8 cellular contexts compared by ENCODE assay signal in the genomic region with DNA sequence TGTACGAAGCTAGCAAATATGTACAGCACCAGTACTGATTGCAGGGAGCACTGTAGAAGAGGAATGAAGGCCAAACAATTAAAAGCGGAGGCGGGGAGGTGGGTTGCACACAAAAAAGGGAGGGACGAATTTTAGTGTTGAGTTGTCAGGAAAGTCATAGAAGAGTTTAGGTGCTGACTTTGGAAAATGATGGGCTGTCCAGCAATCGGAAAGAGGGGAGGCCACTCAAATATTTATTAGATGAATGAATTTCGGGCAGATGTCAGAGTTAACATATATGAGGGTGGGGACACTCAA. TPM values are rescaled to one million over a fixed set of nuclear protein-coding genes. Genes with fewer than 3 reads are reported as not detected.
A peak's percentile ranks its signal among the peaks of the same experiment; 100 is the strongest.
DNase-seq lines count a peak whose midpoint lies in the region; ATAC-seq, FAIRE-seq and TF ChIP-seq lines count a peak whose summit lies in the region.

No MANE protein-coding gene starts in this region.

- H2AFZ ChIP-seq in endothelial cell of umbilical vein (ENCODE audit: low read depth, low read length): peak overlapping the region; percentile 46

- H3K79me2 ChIP-seq in endothelial cell of umbilical vein (ENCODE audit: control insufficient read depth, insufficient read depth, low read length): peaks cover 40% of the 10 kb centered on the region

- H3K27me3 Mint-ChIP-seq in CD4-positive, alpha-beta memory T cell: no peaks in the 10 kb centered on the region

- peaks cover 0 to 5% (median 0%) of the 10 kb centered on the region in 8 donors for H3K9me3 Mint-ChIP-seq in CD4-positive, alpha-beta memory T cell

- no peak for FAIRE-seq in endothelial cell of umbilical vein (lab: Jason Lieb, UNC)

- CTCF ChIA-PET in CD4-positive, alpha-beta memory T cell (lab: Charles Lee; ENCODE audit: partially characterized antibody): interaction anchor here (1.0 to 1.6 kb wide), 2 partner anchors 56 to 134 kb away, joined by 4 to 12 read pairs; a partner anchor contains a TSS
- CTCF ChIA-PET in Panc1 (lab: Charles Lee): no interaction called here
- CTCF ChIA-PET in endothelial cell of umbilical vein (lab: Charles Lee): interaction anchor here (1.8 kb wide), 1 partner anchor 56 kb away, joined by 11 read pairs; a partner anchor contains a TSS

- peak overlapping the region; percentile 96 to 100 (median 99) for H3K27ac Mint-ChIP-seq in CD4-positive, alpha-beta memory T cell

- peak overlapping the region; percentile 92 for H3K9ac ChIP-seq in endothelial cell of umbilical vein (replicated peaks; ENCODE audit: extremely low read depth, insufficient read depth, low read length)

- no peaks in the 10 kb centered on the region for H4K20me1 ChIP-seq in endothelial cell of umbilical vein (replicated peaks; ENCODE audit: control insufficient read depth, extremely low read depth, insufficient read depth, low read length)

- TF ChIP-seq POLR2A in endothelial cell of umbilical vein (IDR thresholded peaks at IDR 0.05; ENCODE audit: low read depth, low read length): no peak

- DNase-seq in CD4-positive, alpha-beta memory T cell: no peak
- DNase-seq in Panc1 (ENCODE audit: low read depth, low spot score): no peak
- no peak for DNase-seq in endothelial cell of umbilical vein (ENCODE audit: low read depth, low spot score)
- DNase-seq in T1000 (lab: John Stamatoyannopoulos, UW): no peak

- no TSS peak for BruUV-seq in Panc1 (replicated peaks; lab: Mats Ljungman, UMichigan)
- TSS peak; percentile 83 for BruUV-seq in endothelial cell of umbilical vein (replicated peaks; lab: Mats Ljungman, UMichigan)

- POLR2A ChIA-PET in CD4-positive, alpha-beta memory T cell (lab: Charles Lee; ENCODE audit: partially characterized antibody): interaction anchor here (0.7 to 3.9 kb wide), 12 partner anchors 11 to 726 kb away, joined by 3 to 100 read pairs (median 5); a partner anchor contains a TSS
- POLR2A ChIA-PET in Panc1 (lab: Charles Lee) (interaction anchor here (1.3 kb wide), 1 partner anchor 55 kb away, joined by 4 read pairs; a partner anchor contains a TSS), endothelial cell of umbilical vein (lab: Charles Lee) (interaction anchor here (1.0 to 1.6 kb wide), 4 partner anchors 11 to 86 kb away, joined by 3 to 13 read pairs (median 4); a partner anchor contains a TSS)

- H3K4me2 ChIP-seq in endothelial cell of umbilical vein (ENCODE audit: insufficient read depth, low read length): peak overlapping the region; percentile 98

- dilution Hi-C loops in endothelial cell of umbilical vein (cut with MboI; ENCODE audit: extremely low pct_ligation_motif_present, low sequenced_read_pairs): no loop called here

- H3K4me3 Mint-ChIP-seq in CD4-positive, alpha-beta memory T cell: peak overlapping the region; percentile 90 to 99 (median 95)

- H3K4me3 ChIP-seq in CD4-positive, alpha-beta memory T cell (ENCODE audit: low read length in 2 of 2): peak overlapping the region; percentile 15 to 89
- H3K4me3 ChIP-seq in Panc1 (ENCODE audit: low read depth in 2 of 2, low read length in 2 of 2) (peak overlapping the region; percentile 92 to 97), endothelial cell of umbilical vein (replicated peaks in 1 of 3; ENCODE audit: insufficient read depth in 1 of 3, low read depth in 1 of 3, low read length in 3 of 3) (peak overlapping the region in 2 of 3 experiments; percentile 83), neutrophil (ENCODE audit: low read depth in 1 of 2, low read length in 1 of 2) (peak overlapping the region; percentile 78 to 80)

- H3K36me3 ChIP-seq in CD4-positive, alpha-beta memory T cell (ENCODE audit: insufficient read depth, low read length): no peaks in the 10 kb centered on the region
- H3K36me3 ChIP-seq in Panc1 (ENCODE audit: control insufficient read depth, insufficient read depth, low read length): no peaks in the 10 kb centered on the region; the same call in none of the 2 replicates
- no peaks in the 10 kb centered on the region for H3K36me3 ChIP-seq in endothelial cell of umbilical vein (ENCODE audit: control insufficient read depth in 2 of 2, extremely low read depth in 1 of 2, insufficient read depth in 2 of 2, low read length in 2 of 2)
- no peaks in the 10 kb centered on the region for H3K36me3 ChIP-seq in neutrophil

- peaks cover 40% of the 10 kb centered on the region for H3K4me1 ChIP-seq in CD4-positive, alpha-beta memory T cell (ENCODE audit: insufficient read depth, low read length)
- peaks cover 9% of the 10 kb centered on the region; the same call in 1 of the 2 replicates for H3K4me1 ChIP-seq in Panc1 (ENCODE audit: control insufficient read depth, insufficient read depth, low read length)
- peaks cover 11% of the 10 kb centered on the region for H3K4me1 ChIP-seq in endothelial cell of umbilical vein (ENCODE audit: control insufficient read depth, extremely low read depth, insufficient read depth, low read length)
- H3K4me1 ChIP-seq in neutrophil (ENCODE audit: control insufficient read depth in 1 of 2, insufficient read depth in 1 of 2, low read depth in 1 of 2, low read length in 1 of 2): peaks cover 13 to 24% of the 10 kb centered on the region in 2 experiments

- intact Hi-C loops in CD4-positive, alpha-beta memory T cell (cut with micrococcal nuclease): no loop called here
- intact Hi-C loops in Panc1 (cut with micrococcal nuclease; ENCODE audit: unreplicated experiment): no loop called here
- intact Hi-C loops in endothelial cell of umbilical vein (cut with micrococcal nuclease): loop anchor here (2.0 to 10.0 kb wide), 3 partner anchors 134 to 1860 kb away; a partner anchor contains a TSS

- no peaks in the 10 kb centered on the region for H3K27me3 ChIP-seq in CD4-positive, alpha-beta memory T cell (ENCODE audit: insufficient read depth, low read length)
- H3K27me3 ChIP-seq in Panc1 (ENCODE audit: control insufficient read depth, insufficient read depth, low read length) (no peaks in the 10 kb centered on the region), endothelial cell of umbilical vein (ENCODE audit: control insufficient read depth in 2 of 2, insufficient read depth in 2 of 2, low read length in 2 of 2) (no peaks in the 10 kb centered on the region), neutrophil (peaks cover 38% of the 10 kb centered on the region)

- H3K36me3 Mint-ChIP-seq in CD4-positive, alpha-beta memory T cell: peaks cover 3 to 20% of the 10 kb centered on the region in 2 donors

- ATAC-seq in Panc1 (no peak), HG03439 (IDR thresholded peaks at IDR 0.05; ENCODE audit: unreplicated experiment) (no peak), HG03025 (IDR thresholded peaks at IDR 0.05; ENCODE audit: low FRiP score, unreplicated experiment) (no peak), HG02759 (IDR thresholded peaks at IDR 0.05; ENCODE audit: unreplicated experiment) (no peak)

- peak overlapping the region; percentile 92 for H3K27ac ChIP-seq in CD4-positive, alpha-beta memory T cell (ENCODE audit: low read depth, low read length)
- peak overlapping the region; percentile 97 for H3K27ac ChIP-seq in Panc1 (ENCODE audit: low read length)
- peak overlapping the region; percentile 83 for H3K27ac ChIP-seq in endothelial cell of umbilical vein (ENCODE audit: insufficient read depth, low read depth, low read length)
- no peak overlapping the region for H3K27ac ChIP-seq in neutrophil

- no peaks in the 10 kb centered on the region for H3K9me1 ChIP-seq in endothelial cell of umbilical vein (replicated peaks; ENCODE audit: control insufficient read depth, extremely low read depth, insufficient read depth, low read length)

- H3K4me1 Mint-ChIP-seq in CD4-positive, alpha-beta memory T cell: peaks cover 22 to 48% (median 38%) of the 10 kb centered on the region in 4 donors

- in situ Hi-C loops in Panc1 (cut with HindIII; ENCODE audit: low pct_unique_long_range_greater_than_20kb, low sequenced_read_pairs): no loop called here

- no peaks in the 10 kb centered on the region for H3K9me3 ChIP-seq in CD4-positive, alpha-beta memory T cell (ENCODE audit: control insufficient read depth in 1 of 2, low read length in 2 of 2)
- H3K9me3 ChIP-seq in Panc1 (ENCODE audit: control insufficient read depth, insufficient read depth, low read depth, low read length): no peaks in the 10 kb centered on the region
- no peaks in the 10 kb centered on the region for H3K9me3 ChIP-seq in endothelial cell of umbilical vein (replicated peaks; ENCODE audit: control insufficient read depth, insufficient read depth, low read length)
- no peaks in the 10 kb centered on the region for H3K9me3 ChIP-seq in neutrophil

- TF ChIP-seq CTCF in Panc1 (IDR thresholded peaks at IDR 0.05) (no peak), endothelial cell of umbilical vein (IDR thresholded peaks at IDR 0.05; ENCODE audit: extremely low read depth in 1 of 2, insufficient read depth in 1 of 2, low read depth in 1 of 2, low read length in 2 of 2) (no peak), neutrophil (IDR thresholded peaks at IDR 0.05) (no peak)

TF ChIP-seq in endothelial cell of umbilical vein, 7 proteins besides CTCF, POLR2A, EP300 and RAD21 (continues in another document):
- no peak for TF ChIP-seq GATA2 (IDR thresholded peaks at IDR 0.05; ENCODE audit: insufficient read depth, insufficient read length, low read depth, low read length)

RNA-seq across cellular contexts. Expression of a gene that starts 0.5 kb away (rescaled TPM):
- 10 to 100 TPM; 29.1 to 34.0 TPM for total RNA-seq in CD4-positive, alpha-beta memory T cell
- polyA plus RNA-seq in CD4-positive, alpha-beta memory T cell: 10 to 100 TPM; 12.9 to 16.7 TPM
- 20.7 TPM for total RNA-seq in Panc1 (2021; ENCODE audit: unreplicated experiment)
- polyA plus RNA-seq in Panc1 (2012; ENCODE audit: insufficient read length): 9.6 TPM
- total RNA-seq in endothelial cell of umbilical vein: 17.3 and 17.6 TPM in 2 replicates
- polyA plus RNA-seq in endothelial cell of umbilical vein: 4.6 and 4.9 TPM in 2 replicates
- 5.2 and 7.1 TPM in 2 replicates for polyA plus RNA-seq in endothelial cell of umbilical vein (2011; cell fraction: cytosol; rRNA removed)
- polyA plus RNA-seq in endothelial cell of umbilical vein (2011; cell fraction: nucleus; rRNA removed): 9.4 and 9.7 TPM in 2 replicates
- 8.9 and 11.5 TPM in 2 replicates for polyA plus RNA-seq in endothelial cell of umbilical vein (2012)
- 9.7 and 10.5 TPM in 2 replicates for polyA minus RNA-seq in endothelial cell of umbilical vein
- polyA minus RNA-seq in endothelial cell of umbilical vein (2011; cell fraction: cytosol; rRNA and poly(A)+ RNA removed): 19.6 TPM
- polyA minus RNA-seq in endothelial cell of umbilical vein (2011; cell fraction: nucleus; rRNA and poly(A)+ RNA removed): 24.7 and 29.6 TPM in 2 replicates

RNA-seq across cellular contexts. Expression of a gene that starts 56.0 kb away (rescaled TPM):
- total RNA-seq in CD4-positive, alpha-beta memory T cell: 1 to 10 TPM; 2.0 to 2.9 TPM
- 1 to 10 TPM; 1.3 to 1.9 TPM for polyA plus RNA-seq in CD4-positive, alpha-beta memory T cell
- 4.7 TPM for total RNA-seq in Panc1 (2021; ENCODE audit: unreplicated experiment)
- 5.3 TPM for polyA plus RNA-seq in Panc1 (2012; ENCODE audit: insufficient read length)
- total RNA-seq in endothelial cell of umbilical vein: 2.6 and 3.2 TPM in 2 replicates
- 1.7 and 2.0 TPM in 2 replicates for polyA plus RNA-seq in endothelial cell of umbilical vein
- 1.4 and 1.6 TPM in 2 replicates for polyA plus RNA-seq in endothelial cell of umbilical vein (2011; cell fraction: cytosol; rRNA removed)
- polyA plus RNA-seq in endothelial cell of umbilical vein (2011; cell fraction: nucleus; rRNA removed): 1.9 and 2.2 TPM in 2 replicates
- 1.2 and 1.3 TPM in 2 replicates for polyA plus RNA-seq in endothelial cell of umbilical vein (2012)
- polyA minus RNA-seq in endothelial cell of umbilical vein: 2.5 and 3.7 TPM in 2 replicates
- 23.0 TPM for polyA minus RNA-seq in endothelial cell of umbilical vein (2011; cell fraction: cytosol; rRNA and poly(A)+ RNA removed)
- 2.8 and 3.5 TPM in 2 replicates for polyA minus RNA-seq in endothelial cell of umbilical vein (2011; cell fraction: nucleus; rRNA and poly(A)+ RNA removed)
